12 cellular contexts compared by ENCODE assay signal in genomic region chr4:123659759-123660158, GRCh38.
DNase-seq lines count a peak whose midpoint lies in the region; ATAC-seq, FAIRE-seq and TF ChIP-seq lines count a peak whose summit lies in the region.
"Had no signal": no experiment of that assay in that cellular context is flagged by ENCODE, and none has a peak within 500 bp of the region (broad histone marks: within the 10 kb centered on the region; RNA-seq: fewer than 3 reads in every experiment).

No MANE protein-coding gene starts in this region.

- TF ChIP-seq CTCF in HCT116 (IDR thresholded peaks at IDR 0.05 in 2 of 3, conservative IDR thresholded peaks at IDR 0.05 in 1 of 3; ENCODE audit: borderline replicate concordance in 1 of 3, insufficient read depth in 1 of 3, low read depth in 2 of 3, low read length in 2 of 3): peak in 2 of 3 experiments; percentile 22 to 46; a peak in 3 of 6 replicates
- peak; percentile 0 for TF ChIP-seq CTCF in kidney (IDR thresholded peaks at IDR 0.05; ENCODE audit: borderline replicate concordance, extremely low read depth, insufficient read depth)

- no peaks in the 10 kb centered on the region for H4K20me1 ChIP-seq in HCT116 (ENCODE audit: insufficient read depth)

- peaks cover 0 to 3% of the 10 kb centered on the region in 2 experiments; a peak in 1 of 4 replicates for H3K9me3 ChIP-seq in HCT116 (ENCODE audit: control insufficient read depth in 1 of 2, insufficient read depth in 1 of 2, low read depth in 1 of 2, low read length in 2 of 2)
- no peaks in the 10 kb centered on the region for H3K9me3 ChIP-seq in kidney (ENCODE audit: control insufficient read depth in 1 of 2, low read length in 2 of 2)

- H3K9me2 ChIP-seq in HCT116 (ENCODE audit: insufficient read depth): no peaks in the 10 kb centered on the region

- CTCF ChIA-PET in HCT116 (lab: Charles Lee): no interaction called here

- H3K79me2 ChIP-seq in HCT116 (ENCODE audit: insufficient read depth, low read length): no peaks in the 10 kb centered on the region

- H3K4me2 ChIP-seq in HCT116 (ENCODE audit: low read length): no peak overlapping the region

- intact Hi-C loops in HCT116 (cut with micrococcal nuclease): loop anchor here (2.0 kb wide), 3 partner anchors 269 to 557 kb away; no protein-coding TSS in a partner anchor
- intact Hi-C loops in kidney (cut with DNase I): no loop called here

- TF ChIP-seq RAD21 in HCT116 (IDR thresholded peaks at IDR 0.05; ENCODE audit: low read depth): peak; percentile 60

- BruUV-seq in HCT116 (replicated peaks; lab: Mats Ljungman, UMichigan): no TSS peak

- H3K4me3 ChIP-seq in HCT116 (replicated peaks in 1 of 2; ENCODE audit: low read depth in 1 of 2, low read length in 2 of 2): no peak overlapping the region
- H3K4me3 ChIP-seq in kidney (ENCODE audit: low read length in 2 of 2): no peak overlapping the region

- peak; percentile 58; the same call in 1 of the 2 replicates for ATAC-seq in HCT116
- ATAC-seq: naive thymus-derived CD4-positive, alpha-beta T cell had no signal

- H3K36me3 ChIP-seq in HCT116 (ENCODE audit: control insufficient read depth in 1 of 2, insufficient read depth in 2 of 2, low read length in 2 of 2) (no peaks in the 10 kb centered on the region), kidney (ENCODE audit: control insufficient read depth in 1 of 2, insufficient read depth in 2 of 2, low read length in 2 of 2) (no peaks in the 10 kb centered on the region)

- RAD21 ChIA-PET in HCT116 (lab: Charles Lee; ENCODE audit: low non-redundant PET in 1 of 2, low total read pairs in 2 of 2, uncharacterized antibody in 2 of 2, unreplicated experiment in 2 of 2): no interaction called here

- POLR2A ChIA-PET in HCT116 (lab: Charles Lee): no interaction called here

- TF ChIP-seq POLR2A in HCT116 (IDR thresholded peaks at IDR 0.05; ENCODE audit: borderline replicate concordance, extremely low read depth, insufficient read depth, insufficient read length): no peak

- H3K27ac ChIP-seq in HCT116 (ENCODE audit: low read depth, low read length) (no peak overlapping the region), kidney (ENCODE audit: low read depth in 2 of 2, low read length in 2 of 2) (no peak overlapping the region)

- H3K27me3 ChIP-seq in HCT116 (ENCODE audit: insufficient read depth, low read length): no peaks in the 10 kb centered on the region

- FAIRE-seq in kidney (lab: Jason Lieb, UNC): no peak

- H2AFZ ChIP-seq in HCT116 (ENCODE audit: low read depth, low read length, poor library complexity, severe bottlenecking): peak overlapping the region; percentile 54

- H3K4me1 ChIP-seq in HCT116 (ENCODE audit: control insufficient read depth in 1 of 2, insufficient read depth in 2 of 2, low read length in 2 of 2): no peaks in the 10 kb centered on the region
- no peaks in the 10 kb centered on the region for H3K4me1 ChIP-seq in kidney (ENCODE audit: control insufficient read depth in 1 of 2, insufficient read depth in 1 of 2, low read depth in 1 of 2, low read length in 2 of 2)

- H3K9ac ChIP-seq in HCT116 (ENCODE audit: low read length) (no peak overlapping the region), kidney (ENCODE audit: low read length in 2 of 2) (no peak overlapping the region)

- DNase-seq in COR-L47 (lab: John Stamatoyannopoulos, UW): peak; percentile 3
- DNase-seq in HCT116 (ENCODE audit: low read depth, low spot score): no peak
- DNase-seq in SW480 (ENCODE audit: low spot score): peak; percentile 31
- no peak for DNase-seq in kidney
- DNase-seq in activated CD4-positive, alpha-beta T cell treated with anti-CD3 and anti-CD28 coated beads, Interleukin-2, amount 50 U/mL, for 4 hours: no peak
- no peak for DNase-seq in amygdala (lab: John Stamatoyannopoulos, UW)
- DNase-seq in NCI-H748 treated with DMSO at 0.1 percent for 48 hours (lab: John Stamatoyannopoulos, UW): no peak
- DNase-seq in SK-N-DZ (ENCODE audit: low spot score): no peak
- DNase-seq: aorta, NCI-H226, substantia nigra had no signal

TF ChIP-seq in HCT116, 20 proteins besides CTCF, POLR2A, EP300 and RAD21:
- TF ChIP-seq ZNF274 (IDR thresholded peaks at IDR 0.05; ENCODE audit: low read depth, low read length) (no peak), CBX3 (IDR thresholded peaks at IDR 0.05; ENCODE audit: low read depth) (no peak), MAX (IDR thresholded peaks at IDR 0.05) (no peak), ELF1 (IDR thresholded peaks at IDR 0.05; ENCODE audit: borderline replicate concordance, low read depth) (no peak), SRF (IDR thresholded peaks at IDR 0.05; ENCODE audit: low read depth) (no peak), SIN3A (IDR thresholded peaks at IDR 0.05; ENCODE audit: low read depth) (no peak), CEBPB (IDR thresholded peaks at IDR 0.05; ENCODE audit: low read depth) (no peak), YY1 (IDR thresholded peaks at IDR 0.05; ENCODE audit: extremely low read depth, insufficient replicate concordance, low read depth, low read length) (no peak), TCF7L2 (IDR thresholded peaks at IDR 0.05; ENCODE audit: borderline replicate concordance, extremely low read depth, insufficient read depth, insufficient read length) (no peak), EZH2phosphoT487 (IDR thresholded peaks at IDR 0.05; ENCODE audit: borderline replicate concordance) (no peak), JUND (IDR thresholded peaks at IDR 0.05) (no peak), SP1 (IDR thresholded peaks at IDR 0.05; ENCODE audit: low read depth) (no peak), FOSL1 (IDR thresholded peaks at IDR 0.05; ENCODE audit: low read depth) (no peak), ZFX (IDR thresholded peaks at IDR 0.05) (no peak), EGR1 (IDR thresholded peaks at IDR 0.05; ENCODE audit: low read depth) (no peak), POLR2AphosphoS5 (IDR thresholded peaks at IDR 0.05; ENCODE audit: low read depth, low read length) (no peak)
- TF ChIP-seq, protein P1, sequence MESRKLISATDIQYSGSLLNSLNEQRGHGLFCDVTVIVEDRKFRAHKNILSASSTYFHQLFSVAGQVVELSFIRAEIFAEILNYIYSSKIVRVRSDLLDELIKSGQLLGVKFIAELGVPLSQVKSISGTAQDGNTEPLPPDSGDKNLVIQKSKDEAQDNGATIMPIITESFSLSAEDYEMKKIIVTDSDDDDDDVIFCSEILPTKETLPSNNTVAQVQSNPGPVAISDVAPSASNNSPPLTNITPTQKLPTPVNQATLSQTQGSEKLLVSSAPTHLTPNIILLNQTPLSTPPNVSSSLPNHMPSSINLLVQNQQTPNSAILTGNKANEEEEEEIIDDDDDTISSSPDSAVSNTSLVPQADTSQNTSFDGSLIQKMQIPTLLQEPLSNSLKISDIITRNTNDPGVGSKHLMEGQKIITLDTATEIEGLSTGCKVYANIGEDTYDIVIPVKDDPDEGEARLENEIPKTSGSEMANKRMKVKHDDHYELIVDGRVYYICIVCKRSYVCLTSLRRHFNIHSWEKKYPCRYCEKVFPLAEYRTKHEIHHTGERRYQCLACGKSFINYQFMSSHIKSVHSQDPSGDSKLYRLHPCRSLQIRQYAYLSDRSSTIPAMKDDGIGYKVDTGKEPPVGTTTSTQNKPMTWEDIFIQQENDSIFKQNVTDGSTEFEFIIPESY (IDR thresholded peaks at IDR 0.05; ENCODE audit: extremely low read depth, insufficient replicate concordance, low read length): no peak
- TF ChIP-seq, protein P2, sequence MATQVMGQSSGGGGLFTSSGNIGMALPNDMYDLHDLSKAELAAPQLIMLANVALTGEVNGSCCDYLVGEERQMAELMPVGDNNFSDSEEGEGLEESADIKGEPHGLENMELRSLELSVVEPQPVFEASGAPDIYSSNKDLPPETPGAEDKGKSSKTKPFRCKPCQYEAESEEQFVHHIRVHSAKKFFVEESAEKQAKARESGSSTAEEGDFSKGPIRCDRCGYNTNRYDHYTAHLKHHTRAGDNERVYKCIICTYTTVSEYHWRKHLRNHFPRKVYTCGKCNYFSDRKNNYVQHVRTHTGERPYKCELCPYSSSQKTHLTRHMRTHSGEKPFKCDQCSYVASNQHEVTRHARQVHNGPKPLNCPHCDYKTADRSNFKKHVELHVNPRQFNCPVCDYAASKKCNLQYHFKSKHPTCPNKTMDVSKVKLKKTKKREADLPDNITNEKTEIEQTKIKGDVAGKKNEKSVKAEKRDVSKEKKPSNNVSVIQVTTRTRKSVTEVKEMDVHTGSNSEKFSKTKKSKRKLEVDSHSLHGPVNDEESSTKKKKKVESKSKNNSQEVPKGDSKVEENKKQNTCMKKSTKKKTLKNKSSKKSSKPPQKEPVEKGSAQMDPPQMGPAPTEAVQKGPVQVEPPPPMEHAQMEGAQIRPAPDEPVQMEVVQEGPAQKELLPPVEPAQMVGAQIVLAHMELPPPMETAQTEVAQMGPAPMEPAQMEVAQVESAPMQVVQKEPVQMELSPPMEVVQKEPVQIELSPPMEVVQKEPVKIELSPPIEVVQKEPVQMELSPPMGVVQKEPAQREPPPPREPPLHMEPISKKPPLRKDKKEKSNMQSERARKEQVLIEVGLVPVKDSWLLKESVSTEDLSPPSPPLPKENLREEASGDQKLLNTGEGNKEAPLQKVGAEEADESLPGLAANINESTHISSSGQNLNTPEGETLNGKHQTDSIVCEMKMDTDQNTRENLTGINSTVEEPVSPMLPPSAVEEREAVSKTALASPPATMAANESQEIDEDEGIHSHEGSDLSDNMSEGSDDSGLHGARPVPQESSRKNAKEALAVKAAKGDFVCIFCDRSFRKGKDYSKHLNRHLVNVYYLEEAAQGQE (IDR thresholded peaks at IDR 0.05; ENCODE audit: low read depth): no peak
- TF ChIP-seq, protein P3, sequence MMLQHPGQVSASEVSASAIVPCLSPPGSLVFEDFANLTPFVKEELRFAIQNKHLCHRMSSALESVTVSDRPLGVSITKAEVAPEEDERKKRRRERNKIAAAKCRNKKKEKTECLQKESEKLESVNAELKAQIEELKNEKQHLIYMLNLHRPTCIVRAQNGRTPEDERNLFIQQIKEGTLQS (IDR thresholded peaks at IDR 0.05): no peak

Comparison
In these comparisons a context has a peak if more than half of its experiments do, and no peak if none do; other contexts are left out.
1. DNase-seq: peak in COR-L47 (single experiment) and SW480 (single experiment); none in HCT116 (single experiment), kidney (single experiment), activated CD4-positive, alpha-beta T cell treated with anti-CD3 and anti-CD28 coated beads, Interleukin-2, amount 50 U/mL, for 4 hours (0 of 2), amygdala (0 of 56), NCI-H748 treated with DMSO at 0.1 percent for 48 hours (single experiment) and SK-N-DZ (single experiment).